ENCODE assay signal across 9 cellular contexts in the genomic region with DNA sequence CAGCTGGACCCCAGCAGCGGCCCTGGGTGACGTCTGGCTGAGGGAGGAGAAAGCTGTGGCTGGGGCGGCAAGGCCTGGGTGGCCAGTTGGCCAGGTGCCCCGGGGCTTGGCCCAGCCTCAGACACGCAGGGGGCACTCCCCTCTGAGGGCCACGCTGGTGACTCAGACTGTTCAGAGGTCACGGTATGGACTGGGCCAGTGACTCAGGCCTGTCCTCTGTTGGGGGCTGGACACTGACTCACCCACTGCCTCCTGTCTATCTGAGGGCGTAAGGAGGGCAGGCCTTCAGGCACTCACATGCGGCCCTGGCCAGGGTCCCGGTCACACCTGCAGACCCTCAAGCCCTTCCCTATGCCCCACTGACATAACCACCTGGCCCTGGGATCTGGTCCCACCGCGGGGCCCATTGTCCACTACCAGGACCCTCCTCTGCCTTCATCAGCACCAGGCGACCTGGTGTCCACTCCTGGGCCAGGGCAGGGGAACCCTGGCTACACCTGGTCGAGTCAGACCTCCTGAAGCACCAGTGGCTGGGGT. TPM values are rescaled to one million over a fixed set of nuclear protein-coding genes. Genes with fewer than 3 reads are reported as not detected.
DNase-seq lines count a peak whose midpoint lies in the region; ATAC-seq, FAIRE-seq and TF ChIP-seq lines count a peak whose summit lies in the region.
"Had no signal": no experiment of that assay in that cellular context is flagged by ENCODE, and none has a peak within 500 bp of the region (broad histone marks: within the 10 kb centered on the region; RNA-seq: fewer than 3 reads in every experiment).

No MANE protein-coding gene starts in this region.

- peaks cover 0 to 6% (median 0%) of the 10 kb centered on the region in 7 donors for H3K27me3 ChIP-seq in heart right ventricle
- H3K27me3 ChIP-seq in esophagus squamous epithelium = peaks cover 0 to 62% (median 0%) of the 10 kb centered on the region in 4 donors

- H3K9me3 ChIP-seq in heart right ventricle = no peaks in the 10 kb centered on the region
- no peaks in the 10 kb centered on the region for H3K9me3 ChIP-seq in esophagus squamous epithelium

- no peak for TF ChIP-seq POLR2A in H54 (IDR thresholded peaks at IDR 0.05; ENCODE audit: low read depth, low read length)
- TF ChIP-seq POLR2A in esophagus squamous epithelium (IDR thresholded peaks at IDR 0.05) = no peak

- H3K4me3 ChIP-seq in heart right ventricle = no peak overlapping the region
- no peak overlapping the region for H3K4me3 ChIP-seq in esophagus squamous epithelium

- DNase-seq in H54 (ENCODE audit: insufficient read length, low spot score) (peak; percentile 99), SW 1271 (lab: John Stamatoyannopoulos, UW) (peak; percentile 86 to 92), heart right ventricle (peak in 1 of 2 donors; percentile 26), smooth muscle cell of the brain vasculature (ENCODE audit: low read depth, low spot score) (peak; percentile 39), esophagus squamous epithelium (lab: John Stamatoyannopoulos, UW) (no peak)
- no peak for DNase-seq in stimulated activated naive CD4-positive, alpha-beta T cell (lab: John Stamatoyannopoulos, UW)

- peak overlapping the region in 1 of 10 donors; percentile 70 for H3K27ac ChIP-seq in heart right ventricle
- peak overlapping the region in 2 of 4 donors; percentile 21 to 29 for H3K27ac ChIP-seq in esophagus squamous epithelium

- FAIRE-seq in H54 (lab: Jason Lieb, UNC) = peak; percentile 85
- FAIRE-seq: TTC549 had no signal

- TF ChIP-seq CTCF in heart right ventricle (IDR thresholded peaks at IDR 0.05) (no peak), esophagus squamous epithelium (IDR thresholded peaks at IDR 0.05) (no peak)

- ATAC-seq in heart right ventricle (peak in 6 of 8 donors; percentile 36 to 83 (median 52)), GM21723 (IDR thresholded peaks at IDR 0.05; ENCODE audit: unreplicated experiment) (no peak), GM18870 (IDR thresholded peaks at IDR 0.05; ENCODE audit: unreplicated experiment) (no peak)

- intact Hi-C loops in heart right ventricle (cut with DNase I) (no loop called here), esophagus squamous epithelium (cut with DNase I) (no loop called here)

- no peaks in the 10 kb centered on the region for H3K36me3 ChIP-seq in heart right ventricle
- no peaks in the 10 kb centered on the region for H3K36me3 ChIP-seq in esophagus squamous epithelium

- peaks cover 0 to 8% (median 0%) of the 10 kb centered on the region in 9 donors for H3K4me1 ChIP-seq in heart right ventricle
- peaks cover 0 to 21% (median 0%) of the 10 kb centered on the region in 3 donors for H3K4me1 ChIP-seq in esophagus squamous epithelium

- WGBS in heart right ventricle, 2 donors = 74 to 78% methylated on average over 14 of the region's 14 CpGs
- WGBS in esophagus squamous epithelium, 2 donors = 29 to 40% methylated on average over 1 to 5 of the region's 14 CpGs

RNA-seq across cellular contexts. Expression of a gene that starts 3.7 kb away (rescaled TPM):
- total RNA-seq in heart right ventricle = not detected
- not detected for polyA plus RNA-seq in heart right ventricle
- total RNA-seq in esophagus squamous epithelium = 1 to 10 TPM in 1 of 4 donors, under 1 TPM in 1, not detected in 2; under 0.01 to 1.5 TPM

Comparison
In these comparisons a context has a peak if more than half of its experiments do, and no peak if none do; other contexts are left out.
1. DNase-seq: peak in H54 (single experiment), SW 1271 (2 of 2) and smooth muscle cell of the brain vasculature (single experiment); none in esophagus squamous epithelium (single experiment) and stimulated activated naive CD4-positive, alpha-beta T cell (0 of 6).
2. ATAC-seq: peak in heart right ventricle (6 of 8); none in GM21723 (single experiment) and GM18870 (single experiment).